ENCODE assay signal across 1 cellular context in the genomic region with DNA sequence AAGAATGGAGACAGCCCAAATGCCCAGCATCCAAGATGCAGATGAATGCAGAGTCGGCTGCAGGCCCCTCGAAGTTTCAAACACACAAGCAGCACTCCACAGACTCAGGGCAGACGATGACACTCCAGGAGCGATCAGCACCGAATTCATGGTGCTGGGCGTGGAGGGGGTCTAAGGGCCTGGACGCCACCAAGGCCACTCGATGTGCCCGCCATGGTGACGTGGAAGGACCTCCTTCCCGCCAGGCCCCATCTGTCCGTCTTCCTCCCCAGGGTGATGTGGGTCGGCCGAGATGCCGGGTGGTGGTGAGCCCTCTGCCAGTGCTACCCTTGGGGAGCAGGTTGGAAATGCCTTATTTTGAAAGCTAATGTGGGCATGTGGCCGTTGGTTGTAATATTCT.
TF ChIP-seq lines count a peak whose summit lies in the region.

No MANE protein-coding gene starts in this region.

TF ChIP-seq in GM23338, 12 proteins besides CTCF, POLR2A, EP300 and RAD21:
- TF ChIP-seq, protein P1, sequence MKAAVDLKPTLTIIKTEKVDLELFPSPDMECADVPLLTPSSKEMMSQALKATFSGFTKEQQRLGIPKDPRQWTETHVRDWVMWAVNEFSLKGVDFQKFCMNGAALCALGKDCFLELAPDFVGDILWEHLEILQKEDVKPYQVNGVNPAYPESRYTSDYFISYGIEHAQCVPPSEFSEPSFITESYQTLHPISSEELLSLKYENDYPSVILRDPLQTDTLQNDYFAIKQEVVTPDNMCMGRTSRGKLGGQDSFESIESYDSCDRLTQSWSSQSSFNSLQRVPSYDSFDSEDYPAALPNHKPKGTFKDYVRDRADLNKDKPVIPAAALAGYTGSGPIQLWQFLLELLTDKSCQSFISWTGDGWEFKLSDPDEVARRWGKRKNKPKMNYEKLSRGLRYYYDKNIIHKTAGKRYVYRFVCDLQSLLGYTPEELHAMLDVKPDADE (IDR thresholded peaks at IDR 0.05), result no peak
- TF ChIP-seq ZNF114 (CRISPR knock-in tag; IDR thresholded peaks at IDR 0.05) (no peak), CREB1 (CRISPR knock-in tag; IDR thresholded peaks at IDR 0.05; ENCODE audit: low read depth) (no peak), POLR2AphosphoS5 (IDR thresholded peaks at IDR 0.05; ENCODE audit: low read depth) (no peak), JUNB (IDR thresholded peaks at IDR 0.05; ENCODE audit: unreplicated experiment) (no peak), ZNF331 (CRISPR knock-in tag; IDR thresholded peaks at IDR 0.05; ENCODE audit: low read depth) (no peak), EZH2 (IDR thresholded peaks at IDR 0.05; ENCODE audit: low read depth, unreplicated experiment) (no peak), STAT1 (IDR thresholded peaks at IDR 0.05; ENCODE audit: unreplicated experiment) (no peak), NANOG (IDR thresholded peaks at IDR 0.05; ENCODE audit: borderline replicate concordance) (no peak), EZH2phosphoT487 (IDR thresholded peaks at IDR 0.05; ENCODE audit: unreplicated experiment) (no peak)
- TF ChIP-seq, protein P2, sequence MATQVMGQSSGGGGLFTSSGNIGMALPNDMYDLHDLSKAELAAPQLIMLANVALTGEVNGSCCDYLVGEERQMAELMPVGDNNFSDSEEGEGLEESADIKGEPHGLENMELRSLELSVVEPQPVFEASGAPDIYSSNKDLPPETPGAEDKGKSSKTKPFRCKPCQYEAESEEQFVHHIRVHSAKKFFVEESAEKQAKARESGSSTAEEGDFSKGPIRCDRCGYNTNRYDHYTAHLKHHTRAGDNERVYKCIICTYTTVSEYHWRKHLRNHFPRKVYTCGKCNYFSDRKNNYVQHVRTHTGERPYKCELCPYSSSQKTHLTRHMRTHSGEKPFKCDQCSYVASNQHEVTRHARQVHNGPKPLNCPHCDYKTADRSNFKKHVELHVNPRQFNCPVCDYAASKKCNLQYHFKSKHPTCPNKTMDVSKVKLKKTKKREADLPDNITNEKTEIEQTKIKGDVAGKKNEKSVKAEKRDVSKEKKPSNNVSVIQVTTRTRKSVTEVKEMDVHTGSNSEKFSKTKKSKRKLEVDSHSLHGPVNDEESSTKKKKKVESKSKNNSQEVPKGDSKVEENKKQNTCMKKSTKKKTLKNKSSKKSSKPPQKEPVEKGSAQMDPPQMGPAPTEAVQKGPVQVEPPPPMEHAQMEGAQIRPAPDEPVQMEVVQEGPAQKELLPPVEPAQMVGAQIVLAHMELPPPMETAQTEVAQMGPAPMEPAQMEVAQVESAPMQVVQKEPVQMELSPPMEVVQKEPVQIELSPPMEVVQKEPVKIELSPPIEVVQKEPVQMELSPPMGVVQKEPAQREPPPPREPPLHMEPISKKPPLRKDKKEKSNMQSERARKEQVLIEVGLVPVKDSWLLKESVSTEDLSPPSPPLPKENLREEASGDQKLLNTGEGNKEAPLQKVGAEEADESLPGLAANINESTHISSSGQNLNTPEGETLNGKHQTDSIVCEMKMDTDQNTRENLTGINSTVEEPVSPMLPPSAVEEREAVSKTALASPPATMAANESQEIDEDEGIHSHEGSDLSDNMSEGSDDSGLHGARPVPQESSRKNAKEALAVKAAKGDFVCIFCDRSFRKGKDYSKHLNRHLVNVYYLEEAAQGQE (IDR thresholded peaks at IDR 0.05; ENCODE audit: unreplicated experiment), result no peak
- TF ChIP-seq, protein P3, sequence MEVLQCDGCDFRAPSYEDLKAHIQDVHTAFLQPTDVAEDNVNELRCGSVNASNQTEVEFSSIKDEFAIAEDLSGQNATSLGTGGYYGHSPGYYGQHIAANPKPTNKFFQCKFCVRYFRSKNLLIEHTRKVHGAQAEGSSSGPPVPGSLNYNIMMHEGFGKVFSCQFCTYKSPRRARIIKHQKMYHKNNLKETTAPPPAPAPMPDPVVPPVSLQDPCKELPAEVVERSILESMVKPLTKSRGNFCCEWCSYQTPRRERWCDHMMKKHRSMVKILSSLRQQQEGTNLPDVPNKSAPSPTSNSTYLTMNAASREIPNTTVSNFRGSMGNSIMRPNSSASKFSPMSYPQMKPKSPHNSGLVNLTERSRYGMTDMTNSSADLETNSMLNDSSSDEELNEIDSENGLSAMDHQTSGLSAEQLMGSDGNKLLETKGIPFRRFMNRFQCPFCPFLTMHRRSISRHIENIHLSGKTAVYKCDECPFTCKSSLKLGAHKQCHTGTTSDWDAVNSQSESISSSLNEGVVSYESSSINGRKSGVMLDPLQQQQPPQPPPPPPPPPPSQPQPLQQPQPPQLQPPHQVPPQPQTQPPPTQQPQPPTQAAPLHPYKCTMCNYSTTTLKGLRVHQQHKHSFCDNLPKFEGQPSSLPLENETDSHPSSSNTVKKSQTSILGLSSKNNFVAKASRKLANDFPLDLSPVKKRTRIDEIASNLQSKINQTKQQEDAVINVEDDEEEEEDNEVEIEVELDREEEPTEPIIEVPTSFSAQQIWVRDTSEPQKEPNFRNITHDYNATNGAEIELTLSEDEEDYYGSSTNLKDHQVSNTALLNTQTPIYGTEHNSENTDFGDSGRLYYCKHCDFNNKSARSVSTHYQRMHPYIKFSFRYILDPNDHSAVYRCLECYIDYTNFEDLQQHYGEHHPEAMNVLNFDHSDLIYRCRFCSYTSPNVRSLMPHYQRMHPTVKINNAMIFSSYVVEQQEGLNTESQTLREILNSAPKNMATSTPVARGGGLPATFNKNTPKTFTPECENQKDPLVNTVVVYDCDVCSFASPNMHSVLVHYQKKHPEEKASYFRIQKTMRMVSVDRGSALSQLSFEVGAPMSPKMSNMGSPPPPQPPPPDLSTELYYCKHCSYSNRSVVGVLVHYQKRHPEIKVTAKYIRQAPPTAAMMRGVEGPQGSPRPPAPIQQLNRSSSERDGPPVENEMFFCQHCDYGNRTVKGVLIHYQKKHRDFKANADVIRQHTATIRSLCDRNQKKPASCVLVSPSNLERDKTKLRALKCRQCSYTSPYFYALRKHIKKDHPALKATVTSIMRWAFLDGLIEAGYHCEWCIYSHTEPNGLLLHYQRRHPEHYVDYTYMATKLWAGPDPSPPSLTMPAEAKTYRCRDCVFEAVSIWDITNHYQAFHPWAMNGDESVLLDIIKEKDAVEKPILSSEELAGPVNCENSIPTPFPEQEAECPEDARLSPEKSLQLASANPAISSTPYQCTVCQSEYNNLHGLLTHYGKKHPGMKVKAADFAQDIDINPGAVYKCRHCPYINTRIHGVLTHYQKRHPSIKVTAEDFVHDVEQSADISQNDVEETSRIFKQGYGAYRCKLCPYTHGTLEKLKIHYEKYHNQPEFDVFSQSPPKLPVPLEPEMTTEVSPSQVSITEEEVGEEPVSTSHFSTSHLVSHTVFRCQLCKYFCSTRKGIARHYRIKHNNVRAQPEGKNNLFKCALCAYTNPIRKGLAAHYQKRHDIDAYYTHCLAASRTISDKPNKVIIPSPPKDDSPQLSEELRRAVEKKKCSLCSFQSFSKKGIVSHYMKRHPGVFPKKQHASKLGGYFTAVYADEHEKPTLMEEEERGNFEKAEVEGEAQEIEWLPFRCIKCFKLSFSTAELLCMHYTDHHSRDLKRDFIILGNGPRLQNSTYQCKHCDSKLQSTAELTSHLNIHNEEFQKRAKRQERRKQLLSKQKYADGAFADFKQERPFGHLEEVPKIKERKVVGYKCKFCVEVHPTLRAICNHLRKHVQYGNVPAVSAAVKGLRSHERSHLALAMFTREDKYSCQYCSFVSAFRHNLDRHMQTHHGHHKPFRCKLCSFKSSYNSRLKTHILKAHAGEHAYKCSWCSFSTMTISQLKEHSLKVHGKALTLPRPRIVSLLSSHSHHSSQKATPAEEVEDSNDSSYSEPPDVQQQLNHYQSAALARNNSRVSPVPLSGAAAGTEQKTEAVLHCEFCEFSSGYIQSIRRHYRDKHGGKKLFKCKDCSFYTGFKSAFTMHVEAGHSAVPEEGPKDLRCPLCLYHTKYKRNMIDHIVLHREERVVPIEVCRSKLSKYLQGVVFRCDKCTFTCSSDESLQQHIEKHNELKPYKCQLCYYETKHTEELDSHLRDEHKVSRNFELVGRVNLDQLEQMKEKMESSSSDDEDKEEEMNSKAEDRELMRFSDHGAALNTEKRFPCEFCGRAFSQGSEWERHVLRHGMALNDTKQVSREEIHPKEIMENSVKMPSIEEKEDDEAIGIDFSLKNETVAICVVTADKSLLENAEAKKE (CRISPR knock-in tag; IDR thresholded peaks at IDR 0.05), result no peak
